Comparison of ENCODE assay signal across 8 cellular contexts in genomic region chr3:69386535-69387385, GRCh38. TPM values are rescaled to one million over a fixed set of nuclear protein-coding genes. Genes with fewer than 3 reads are reported as not detected.
DNase-seq lines count a peak whose midpoint lies in the region; ATAC-seq and TF ChIP-seq lines count a peak whose summit lies in the region.
"Had no signal": no experiment of that assay in that cellular context is flagged by ENCODE, and none has a peak within 500 bp of the region (broad histone marks: within the 10 kb centered on the region; RNA-seq: fewer than 3 reads in every experiment).

No MANE protein-coding gene starts in this region.

- H3K79me2 ChIP-seq in SK-N-SH (ENCODE audit: insufficient read depth): peaks cover 18% of the 10 kb centered on the region

- H3K4me3 ChIP-seq in SK-N-SH (ENCODE audit: low read depth in 2 of 2, low read length in 1 of 2): peak overlapping the region; percentile 58 to 65
- H3K4me3 ChIP-seq in right cardiac atrium (ENCODE audit: low read length): peak overlapping the region; percentile 23
- peak overlapping the region; percentile 84 for H3K4me3 ChIP-seq in skeletal muscle satellite cell (ENCODE audit: low read length)

- no peak for DNase-seq in SK-N-SH
- no peak for DNase-seq in right cardiac atrium
- no peak for DNase-seq in stimulated activated CD8-positive, alpha-beta memory T cell treated with anti-CD3 and anti-CD28 coated beads, Interleukin-4, amount 100 ng/mL, for 48 hours
- no peak for DNase-seq in AG20443 (ENCODE audit: low spot score)

- H4K20me1 ChIP-seq in SK-N-SH (ENCODE audit: insufficient read depth): no peaks in the 10 kb centered on the region

- ATAC-seq in GM18907 (IDR thresholded peaks at IDR 0.05; ENCODE audit: unreplicated experiment): peak; percentile 48
- ATAC-seq in right cardiac atrium: no peak
- ATAC-seq in GM21723 (IDR thresholded peaks at IDR 0.05; ENCODE audit: unreplicated experiment): no peak
- ATAC-seq: HCT116 had no signal

- H3K27me3 ChIP-seq in SK-N-SH (ENCODE audit: insufficient read depth) (no peaks in the 10 kb centered on the region), right cardiac atrium (ENCODE audit: control insufficient read depth, insufficient read depth) (no peaks in the 10 kb centered on the region), skeletal muscle satellite cell (ENCODE audit: control insufficient read depth, insufficient read depth, low read length) (peaks cover 10% of the 10 kb centered on the region)

- no peak for TF ChIP-seq EP300 in SK-N-SH (IDR thresholded peaks at IDR 0.05; ENCODE audit: borderline replicate concordance in 1 of 2, low read depth in 1 of 2, low read length in 1 of 2)

- H3K9ac ChIP-seq in SK-N-SH: peak overlapping the region; percentile 59; the same call in 1 of the 2 replicates
- H3K9ac ChIP-seq in skeletal muscle satellite cell (ENCODE audit: low read depth, low read length): peak overlapping the region; percentile 71

- H3F3A ChIP-seq in SK-N-SH (replicated peaks; ENCODE audit: insufficient read depth): peaks cover 19% of the 10 kb centered on the region

- CTCF ChIA-PET in SK-N-SH (lab: Yijun Ruan, JAX): interaction anchor here (0.6 to 4.0 kb wide), 16 partner anchors 10 to 271 kb away, joined by 3 to 22 read pairs (median 4); no protein-coding TSS in a partner anchor

- H3K36me3 ChIP-seq in SK-N-SH (replicated peaks in 1 of 2; ENCODE audit: control insufficient read depth in 1 of 2, insufficient read depth in 2 of 2, low read length in 1 of 2) (no peaks in the 10 kb centered on the region), skeletal muscle satellite cell (ENCODE audit: insufficient read depth, low read length) (no peaks in the 10 kb centered on the region)

- 0 out of 2 replicates have a peak, but pooled peaks have one; percentile 6 for TF ChIP-seq CTCF in SK-N-SH (IDR thresholded peaks at IDR 0.05)

- peak overlapping the region; percentile 90 for H2AFZ ChIP-seq in SK-N-SH (ENCODE audit: low read depth)

- no peak for TF ChIP-seq RAD21 in SK-N-SH (IDR thresholded peaks at IDR 0.05; ENCODE audit: low read length)

- H3K9me2 ChIP-seq in SK-N-SH: no peaks in the 10 kb centered on the region

- WGBS in SK-N-SH (ENCODE audit: low lambda C conversion rate): 50% methylated on average over 8 of the region's 8 CpGs
- 50% methylated on average over 8 of the region's 8 CpGs for WGBS in right cardiac atrium

- intact Hi-C loops in right cardiac atrium (cut with DNase I): no loop called here

- H3K4me2 ChIP-seq in SK-N-SH: peak overlapping the region; percentile 91
- H3K4me2 ChIP-seq in skeletal muscle satellite cell (ENCODE audit: low read length): peak overlapping the region; percentile 97

- H3K27ac ChIP-seq in SK-N-SH (ENCODE audit: low read depth in 2 of 2, low read length in 1 of 2): peak overlapping the region in 1 of 2 experiments; percentile 24; a peak in 1 of 4 replicates
- no peak overlapping the region for H3K27ac ChIP-seq in right cardiac atrium (ENCODE audit: low read length)

- H3K4me1 ChIP-seq in SK-N-SH (ENCODE audit: control insufficient read depth in 1 of 2, insufficient read depth in 2 of 2, low read depth in 1 of 2, low read length in 1 of 2) (peaks cover 0 to 12% of the 10 kb centered on the region in 2 experiments; a peak in 1 of 4 replicates), right cardiac atrium (ENCODE audit: control insufficient read depth, insufficient read depth, low read length) (peaks cover 2% of the 10 kb centered on the region), skeletal muscle satellite cell (ENCODE audit: control insufficient read depth, insufficient read depth, low read length) (peaks cover 14% of the 10 kb centered on the region)

- H3K9me3 ChIP-seq in SK-N-SH (no peaks in the 10 kb centered on the region), right cardiac atrium (ENCODE audit: control insufficient read depth, low read length) (no peaks in the 10 kb centered on the region), skeletal muscle satellite cell (replicated peaks; ENCODE audit: low read length) (no peaks in the 10 kb centered on the region)

- POLR2A ChIA-PET in SK-N-SH (lab: Yijun Ruan, JAX): no interaction called here

TF ChIP-seq in SK-N-SH, 30 proteins besides CTCF, POLR2A, EP300 and RAD21:
- TF ChIP-seq YY1 (IDR thresholded peaks at IDR 0.05; ENCODE audit: low read depth) (no peak), TEAD4 (IDR thresholded peaks at IDR 0.05; ENCODE audit: borderline replicate concordance, insufficient read depth) (no peak), MAX (IDR thresholded peaks at IDR 0.05; ENCODE audit: low read depth) (no peak), JUND (IDR thresholded peaks at IDR 0.05) (no peak), RXRA (IDR thresholded peaks at IDR 0.05; ENCODE audit: borderline replicate concordance, low read depth) (no peak), GATA2 (CRISPR knock-in tag; IDR thresholded peaks at IDR 0.05) (no peak), ZBTB33 (IDR thresholded peaks at IDR 0.05; ENCODE audit: borderline replicate concordance, low read depth) (no peak)

RNA-seq across cellular contexts. Expression of gene FRMD4B, which starts 0.9 kb away (rescaled TPM):
- polyA plus RNA-seq in SK-N-SH (2012; rRNA removed): 0.53 and 0.91 TPM in 2 replicates
- 0.50 and 0.60 TPM in 2 replicates for polyA plus RNA-seq in SK-N-SH (2012; cell fraction: cytosol; rRNA removed)
- 0.82 and 0.85 TPM in 2 replicates for polyA plus RNA-seq in SK-N-SH (2012; cell fraction: nucleus; rRNA removed)
- 10 to 100 TPM; 28.5 to 42.1 (median 31.2) TPM for total RNA-seq in right cardiac atrium
- polyA plus RNA-seq in right cardiac atrium: 8.8 TPM
- 1.1 and 1.8 TPM in 2 replicates for total RNA-seq in skeletal muscle satellite cell (2012; rRNA removed)

Comparison
In these comparisons a context has a peak if more than half of its experiments do, and no peak if none do; other contexts are left out.
1. H3K4me3 ChIP-seq: peak in every context shown above with its lines; median percentile 84 in skeletal muscle satellite cell; 62 in SK-N-SH; 23 in right cardiac atrium.